22 cellular contexts compared by ENCODE assay signal in the genomic region with DNA sequence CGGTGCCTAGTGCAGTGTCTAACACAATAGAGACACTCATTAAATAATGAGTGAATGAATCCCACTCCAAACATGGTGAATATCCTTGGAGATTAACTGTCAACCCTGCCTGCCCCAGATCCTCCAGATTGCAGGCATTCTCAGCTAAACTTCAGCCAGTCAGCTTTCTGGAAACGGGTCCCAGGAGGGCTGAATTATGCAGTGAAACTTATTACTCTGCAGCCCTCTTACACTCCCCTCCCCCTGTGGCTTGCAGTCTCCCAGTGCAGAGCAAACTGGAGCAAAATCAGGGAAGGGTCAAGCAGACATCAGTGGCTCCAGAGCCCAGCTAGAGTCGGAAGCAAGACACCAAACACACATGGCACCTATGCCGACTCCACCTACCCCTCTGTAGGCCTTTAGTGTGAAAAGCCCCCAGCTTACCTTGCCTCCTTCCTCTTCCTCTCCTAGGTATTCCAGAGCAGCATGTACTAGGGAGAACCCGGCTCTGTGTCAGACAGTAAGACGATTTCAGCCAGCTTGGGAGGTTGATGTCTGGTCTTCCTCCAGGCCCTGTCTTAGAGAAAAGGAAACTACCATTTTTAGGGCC. TPM values are rescaled to one million over a fixed set of nuclear protein-coding genes. Genes with fewer than 3 reads are reported as not detected.
DNase-seq lines count a peak whose midpoint lies in the region; ATAC-seq and TF ChIP-seq lines count a peak whose summit lies in the region.
"Had no signal": no experiment of that assay in that cellular context is flagged by ENCODE, and none has a peak within 500 bp of the region (broad histone marks: within the 10 kb centered on the region; RNA-seq: fewer than 3 reads in every experiment).

No MANE protein-coding gene starts in this region.

- H3K4me3 ChIP-seq in smooth muscle cell = no peak overlapping the region
- H3K4me3 ChIP-seq: cardiac muscle cell, MG63 had no signal

- no peak overlapping the region for H3K27ac ChIP-seq in smooth muscle cell (ENCODE audit: low read depth)
- H3K27ac ChIP-seq: cardiac muscle cell had no signal

- H4K20me1 ChIP-seq in smooth muscle cell (ENCODE audit: low read depth) = no peaks in the 10 kb centered on the region

- H3K4me2 ChIP-seq in smooth muscle cell = no peak overlapping the region

- H3K9me3 ChIP-seq in smooth muscle cell (replicated peaks; ENCODE audit: low read depth) = no peaks in the 10 kb centered on the region
- H3K9me3 ChIP-seq: MG63 had no signal

- H3K4me1 ChIP-seq in smooth muscle cell (ENCODE audit: low read depth) = peaks cover 25% of the 10 kb centered on the region

- H2AFZ ChIP-seq in smooth muscle cell (ENCODE audit: low read depth) = peak overlapping the region; percentile 36

- no peaks in the 10 kb centered on the region for H3K36me3 ChIP-seq in smooth muscle cell (ENCODE audit: low read depth)
- H3K36me3 ChIP-seq: cardiac muscle cell, MG63 had no signal

- DNase-seq in DMS 273 treated with DMSO at 0.1 percent for 48 hours (lab: John Stamatoyannopoulos, UW) (peak; percentile 45), NCI-H69 (lab: John Stamatoyannopoulos, UW) (peak; percentile 83), fibroblast of peridontal ligament (ENCODE audit: extremely low read depth) (peak; percentile 65), smooth muscle cell (lab: John Stamatoyannopoulos, UW; ENCODE audit: unreplicated experiment) (no peak), NCI-H1436 (lab: John Stamatoyannopoulos, UW) (no peak), posterior vena cava (ENCODE audit: low spot score) (no peak)
- DNase-seq: activated CD4-positive, alpha-beta T cell treated with anti-CD3 and anti-CD28 coated beads for 1 hour; activated naive CD4-positive, alpha-beta T cell; activated T-cell treated with anti-CD3 and anti-CD28 coated beads, Interleukin-2, amount 50 U/mL, for 4 hours; AML-193; MG63; natural killer cell; NCI-H1694; NCI-H226; posterior cingulate gyrus; SIG-M5; T-cell had no signal

- H3K79me2 ChIP-seq in smooth muscle cell (ENCODE audit: low read depth) = no peaks in the 10 kb centered on the region

- 63% methylated on average over 6 of the region's 6 CpGs for WGBS in smooth muscle cell (ENCODE audit: low lambda C conversion rate)

- H3K27me3 ChIP-seq in smooth muscle cell (ENCODE audit: low read depth) = no peaks in the 10 kb centered on the region
- H3K27me3 ChIP-seq: MG63 had no signal

- H3F3A ChIP-seq in smooth muscle cell (ENCODE audit: low read depth) = peaks cover 10% of the 10 kb centered on the region

- H3K9ac ChIP-seq in smooth muscle cell (ENCODE audit: low read depth) = no peak overlapping the region

- intact Hi-C loops in posterior vena cava (cut with DNase I) = no loop called here

- TF ChIP-seq CTCF in smooth muscle cell (IDR thresholded peaks at IDR 0.05; ENCODE audit: borderline replicate concordance, insufficient read depth, poor library complexity, severe bottlenecking) = no peak

- no peak for ATAC-seq in GM19328 (IDR thresholded peaks at IDR 0.05; ENCODE audit: unreplicated experiment)
- ATAC-seq: activated T-cell treated with anti-CD3 and anti-CD28 coated beads, Interleukin-2, amount 50 U/mL, for 4 hours; HCT116; natural killer cell; Panc1; stimulated activated effector memory CD8-positive, alpha-beta T cell treated with anti-CD3 and anti-CD28 coated beads, Interleukin-12 subunit alpha, Interleukin-12 subunit beta, amount 100 ng/mL, for 72 hours; T-cell had no signal

RNA-seq across cellular contexts. Expression of a gene that starts 6.5 kb away (rescaled TPM):
- total RNA-seq in smooth muscle cell (2.9 and 3.0 TPM in 2 replicates), posterior vena cava (1 to 10 TPM; 3.1 to 6.9 TPM)
- 6.9 and 9.9 TPM in 2 replicates for polyA plus RNA-seq in smooth muscle cell

RNA-seq across cellular contexts. Expression of a gene that starts 21.6 kb away (rescaled TPM):
- total RNA-seq in smooth muscle cell = 4.1 and 4.7 TPM in 2 replicates
- 2.2 and 4.5 TPM in 2 replicates for polyA plus RNA-seq in smooth muscle cell
- 1 to 10 TPM; 5.1 to 9.2 TPM for total RNA-seq in posterior vena cava

Comparison
In these comparisons a context has a peak if more than half of its experiments do, and no peak if none do; other contexts are left out.
1. DNase-seq: peak in DMS 273 treated with DMSO at 0.1 percent for 48 hours (single experiment), NCI-H69 (single experiment) and fibroblast of peridontal ligament (single experiment); none in smooth muscle cell (single experiment), NCI-H1436 (single experiment) and posterior vena cava (single experiment).